In the genomic region with DNA sequence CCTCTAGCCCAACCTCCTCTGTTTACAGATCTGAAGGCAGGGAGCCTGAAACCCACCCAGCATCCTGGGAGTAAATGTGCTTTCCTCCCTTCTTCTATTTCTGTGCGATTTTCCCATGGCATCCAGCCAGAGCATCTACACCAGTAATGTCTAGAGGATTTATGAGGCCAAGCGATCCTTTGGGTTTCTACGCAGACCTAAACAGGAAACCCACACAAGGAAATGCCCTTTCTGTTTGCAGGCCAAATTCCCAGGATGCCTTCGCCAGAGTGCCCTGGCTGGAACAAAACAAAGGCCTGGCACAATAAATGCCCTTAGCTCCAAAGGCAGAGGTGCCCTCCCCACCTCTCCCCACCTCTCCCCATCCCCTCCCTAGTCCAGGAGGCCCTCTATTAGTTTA, we compare ENCODE assay signal across 10 cellular contexts.
DNase-seq lines count a peak whose midpoint lies in the region; ATAC-seq and TF ChIP-seq lines count a peak whose summit lies in the region.
"Had no signal": no experiment of that assay in that cellular context is flagged by ENCODE, and none has a peak within 500 bp of the region (broad histone marks: within the 10 kb centered on the region; RNA-seq: fewer than 3 reads in every experiment).

No MANE protein-coding gene starts in this region.

- WGBS in heart left ventricle, 4 donors = 17 to 25% (median 24%) methylated on average over 4 of the region's 4 CpGs

- intact Hi-C loops in heart left ventricle (cut with DNase I) = loop anchor here in 4 of 10 donors (1.0 to 10.0 kb wide), 4 partner anchors 72 to 110 kb away; partner anchors contain the start of gene CDC42BPA (in 2 of the 4)

- peaks cover 0 to 52% (median 28%) of the 10 kb centered on the region in 12 donors for H3K4me1 ChIP-seq in heart left ventricle

- H3K4me3 ChIP-seq in heart left ventricle (no peak overlapping the region), retinal pigment epithelial cell (ENCODE audit: low read length) (no peak overlapping the region)

- H3K27ac ChIP-seq in heart left ventricle = peak overlapping the region in 11 of 12 donors; percentile 27 to 76 (median 62)
- H3K27ac ChIP-seq: WERI-Rb-1 had no signal

- no peak for TF ChIP-seq CTCF in heart left ventricle (IDR thresholded peaks at IDR 0.05)
- TF ChIP-seq CTCF in retinal pigment epithelial cell (conservative IDR thresholded peaks at IDR 0.05; ENCODE audit: low read depth, low read length) = no peak

- no peaks in the 10 kb centered on the region for H3K36me3 ChIP-seq in heart left ventricle
- H3K36me3 ChIP-seq: WERI-Rb-1 had no signal

- DNase-seq in EL = peak; percentile 90
- DNase-seq in SHP77 treated with DMSO at 0.1 percent for 48 hours (lab: John Stamatoyannopoulos, UW) = peak; percentile 44
- peak; percentile 38 to 70 (median 56) for DNase-seq in heart left ventricle
- DNase-seq in retinal pigment epithelial cell (ENCODE audit: low read depth) = peak; percentile 58
- DNase-seq: NCI-H510A, WERI-Rb-1 had no signal

- no peak for TF ChIP-seq POLR2A in heart left ventricle (IDR thresholded peaks at IDR 0.05)

- H3K9me3 ChIP-seq in heart left ventricle = no peaks in the 10 kb centered on the region

- no peaks in the 10 kb centered on the region for H3K27me3 ChIP-seq in heart left ventricle

- ATAC-seq in heart left ventricle (peak; percentile 40 to 60 (median 48)), HG03175 (IDR thresholded peaks at IDR 0.05; ENCODE audit: unreplicated experiment) (no peak), HG03196 (IDR thresholded peaks at IDR 0.05; ENCODE audit: unreplicated experiment) (no peak), HG03095 (IDR thresholded peaks at IDR 0.05; ENCODE audit: unreplicated experiment) (no peak), HG03039 (IDR thresholded peaks at IDR 0.05; ENCODE audit: unreplicated experiment) (no peak)

Comparison
In these comparisons a context has a peak if more than half of its experiments do, and no peak if none do; other contexts are left out.
1. ATAC-seq: peak in heart left ventricle (4 of 4); none in HG03175 (single experiment), HG03196 (single experiment), HG03095 (single experiment) and HG03039 (single experiment).
2. Peak in every context shown above with its lines, with median percentiles within 50 percentile points of each other: DNase-seq.